24 cellular contexts compared by ENCODE assay signal in genomic region chr7:22733761-22734160, GRCh38. TPM values are rescaled to one million over a fixed set of nuclear protein-coding genes. Genes with fewer than 3 reads are reported as not detected.
DNase-seq lines count a peak whose midpoint lies in the region; ATAC-seq, FAIRE-seq and TF ChIP-seq lines count a peak whose summit lies in the region.
"Had no signal": no experiment of that assay in that cellular context is flagged by ENCODE, and none has a peak within 500 bp of the region (broad histone marks: within the 10 kb centered on the region; RNA-seq: fewer than 3 reads in every experiment).

No MANE protein-coding gene starts in this region.

- H3K9me3 ChIP-seq in K562 (replicated peaks; ENCODE audit: control insufficient read depth, insufficient read depth, low read depth, low read length) = no peaks in the 10 kb centered on the region
- H3K9me3 ChIP-seq: MG63 had no signal

- no peaks in the 10 kb centered on the region for H3K9me1 ChIP-seq in K562 (ENCODE audit: control insufficient read depth, insufficient read depth, low read length)

- POLR2A ChIA-PET in K562 (lab: Yijun Ruan, JAX) = interaction anchor here (0.7 to 1.0 kb wide), 2 partner anchors 53 to 158 kb away, joined by 3 read pairs; no protein-coding TSS in a partner anchor

- no peak overlapping the region for H3K4me2 ChIP-seq in K562 (ENCODE audit: insufficient read depth, low read length)
- H3K4me2 ChIP-seq: BLaER1 had no signal

- no TSS peak for BruUV-seq in K562 (replicated peaks; lab: Mats Ljungman, UMichigan)

- H3K27me3 ChIP-seq in K562 (ENCODE audit: control insufficient read depth in 2 of 2, insufficient read depth in 2 of 2, low read length in 2 of 2) = no peaks in the 10 kb centered on the region
- H3K27me3 ChIP-seq: BLaER1, MG63 had no signal

- H3K36me3 Mint-ChIP-seq in activated T-cell treated with anti-CD3 and anti-CD28 coated beads, Interleukin-2, amount 50 U/mL, for 72 hours (ENCODE audit: insufficient read depth in 2 of 2) = peaks cover 2 to 5% of the 10 kb centered on the region in 2 donors
- H3K36me3 Mint-ChIP-seq: CD4-positive, CD25-positive, alpha-beta regulatory T cell had no signal

- peak; percentile 55 to 58 for ATAC-seq in activated T-cell treated with anti-CD3 and anti-CD28 coated beads, Interleukin-2, amount 50 U/mL, for 72 hours (replicated peaks in 1 of 2)
- ATAC-seq in HG02852 (IDR thresholded peaks at IDR 0.05; ENCODE audit: unreplicated experiment) (peak; percentile 85), K562 (no peak), GM18868 (IDR thresholded peaks at IDR 0.05; ENCODE audit: unreplicated experiment) (no peak)
- ATAC-seq: Panc1 had no signal

- peaks cover 0 to 7% of the 10 kb centered on the region in 2 donors for H3K9me3 Mint-ChIP-seq in activated T-cell treated with anti-CD3 and anti-CD28 coated beads, Interleukin-2, amount 50 U/mL, for 72 hours

- CTCF ChIA-PET in K562 (lab: Yijun Ruan, JAX; ENCODE audit: low intra/inter-chr PET ratio) = no interaction called here

- peak; percentile 31 for FAIRE-seq in GM18507 (lab: Jason Lieb, UNC)
- no peak for FAIRE-seq in K562 (lab: Jason Lieb, UNC)
- FAIRE-seq: A204.1, GM19239 had no signal

- 33% methylated on average over 6 of the region's 6 CpGs for WGBS in K562 (ENCODE audit: insufficient coverage, low coverage, missing lambda C conversion rate)

- no peak overlapping the region; a peak in 1 of 4 replicates for H3K9ac ChIP-seq in K562 (ENCODE audit: insufficient read depth in 1 of 2, low read depth in 2 of 2, low read length in 2 of 2)
- H3K9ac ChIP-seq: BLaER1 had no signal

- H3K79me2 ChIP-seq in K562 (ENCODE audit: control insufficient read depth, insufficient read depth, low read length) = no peaks in the 10 kb centered on the region

- H3K4me1 ChIP-seq in K562 (replicated peaks in 1 of 2; ENCODE audit: control insufficient read depth in 2 of 2, insufficient read depth in 2 of 2, low read length in 2 of 2) = peaks cover 0 to 14% of the 10 kb centered on the region in 2 experiments; a peak in 1 of 5 replicates

- H3K27ac Mint-ChIP-seq in activated T-cell treated with anti-CD3 and anti-CD28 coated beads, Interleukin-2, amount 50 U/mL, for 72 hours = no peak overlapping the region
- H3K27ac Mint-ChIP-seq: CD4-positive, CD25-positive, alpha-beta regulatory T cell had no signal

- no peak overlapping the region for H3K4me3 ChIP-seq in K562
- H3K4me3 ChIP-seq: BLaER1, MG63 had no signal

- no peaks in the 10 kb centered on the region for H4K20me1 ChIP-seq in K562 (replicated peaks; ENCODE audit: control insufficient read depth, insufficient read depth, low read length)
- H4K20me1 ChIP-seq: BLaER1 had no signal

- peak overlapping the region; percentile 59 for H2AFZ ChIP-seq in K562 (ENCODE audit: low read depth, low read length)

- no peak for TF ChIP-seq POLR2A in K562 (conservative IDR thresholded peaks at IDR 0.05)

- no peak for TF ChIP-seq EP300 in K562 (IDR thresholded peaks at IDR 0.05; ENCODE audit: low read length)

- H3K27me3 Mint-ChIP-seq in activated T-cell treated with anti-CD3 and anti-CD28 coated beads, Interleukin-2, amount 50 U/mL, for 72 hours (ENCODE audit: low read depth) = peaks cover 47% of the 10 kb centered on the region

- no peak for DNase-seq in activated T-cell treated with anti-CD3 and anti-CD28 coated beads, Interleukin-2, amount 50 U/mL, for 72 hours
- DNase-seq in activated T-cell treated with anti-CD3 and anti-CD28 coated beads for 4 hours (no peak), GM18507 (ENCODE audit: extremely low spot score, insufficient read length, low read depth) (no peak), K562 (ENCODE audit: extremely low read depth in 1 of 4, low spot score in 3 of 4) (no peak), GOT3 (lab: John Stamatoyannopoulos, UW) (no peak)
- DNase-seq: CD4-positive, CD25-positive, alpha-beta regulatory T cell; DMS53; KG1; MG63; NCI-H1105 treated with DMSO at 0.1 percent for 48 hours; NCI-H146; NCI-H2029 treated with DMSO at 0.1 percent for 48 hours; NCI-H446 treated with DMSO at 0.1 percent for 48 hours; NCI-H526 treated with DMSO at 0.1 percent for 48 hours; SHP77 had no signal

- no peak for TF ChIP-seq RAD21 in K562 (CRISPR knock-in tag; conservative IDR thresholded peaks at IDR 0.05 in 1 of 2, IDR thresholded peaks at IDR 0.05 in 1 of 2)

- in situ Hi-C loops in K562 (cut with MboI) = loop anchor here (25.0 kb wide), 1 partner anchor 621 kb away; no protein-coding TSS in a partner anchor

- H3K4me1 Mint-ChIP-seq in activated T-cell treated with anti-CD3 and anti-CD28 coated beads, Interleukin-2, amount 50 U/mL, for 72 hours (ENCODE audit: low read depth) = peaks cover 19% of the 10 kb centered on the region

- no peak for TF ChIP-seq CTCF in K562 (IDR thresholded peaks at IDR 0.05 in 2 of 3, conservative IDR thresholded peaks at IDR 0.05 in 1 of 3; ENCODE audit: insufficient read depth in 2 of 3, low read depth in 1 of 3, low read length in 3 of 3)

- H3K36me3 ChIP-seq in K562 (ENCODE audit: control insufficient read depth, insufficient read depth, low read length) = no peaks in the 10 kb centered on the region
- H3K36me3 ChIP-seq: BLaER1 had no signal

- peak overlapping the region in 1 of 2 donors; percentile 47 for H3K4me3 Mint-ChIP-seq in activated T-cell treated with anti-CD3 and anti-CD28 coated beads, Interleukin-2, amount 50 U/mL, for 72 hours
- H3K4me3 Mint-ChIP-seq: CD4-positive, CD25-positive, alpha-beta regulatory T cell had no signal

- H3K27ac ChIP-seq in K562 (ENCODE audit: extremely low read depth, low read depth, low read length) = no peak overlapping the region
- H3K27ac ChIP-seq: BLaER1, RWPE1 had no signal

- intact Hi-C loops in K562 (cut with micrococcal nuclease) = no loop called here

TF ChIP-seq in K562, 482 proteins besides CTCF, POLR2A, EP300 and RAD21 (continues in another document):
- TF ChIP-seq RHOXF2B (CRISPR knock-in tag; conservative IDR thresholded peaks at IDR 0.05) = no peak
- TF ChIP-seq RBFOX2 (IDR thresholded peaks at IDR 0.05; ENCODE audit: low read depth, low read length) = no peak
- no peak for TF ChIP-seq ZNF398 (CRISPR knock-in tag; IDR thresholded peaks at IDR 0.05)
- no peak for TF ChIP-seq RCOR1 (IDR thresholded peaks at IDR 0.05; ENCODE audit: borderline replicate concordance in 1 of 2, low read depth in 2 of 2, low read length in 2 of 2)
- no peak for TF ChIP-seq CREB1 (IDR thresholded peaks at IDR 0.05)
- no peak for TF ChIP-seq CREB1 (CRISPR knock-in tag; IDR thresholded peaks at IDR 0.05)
- TF ChIP-seq ZNF140 (CRISPR knock-in tag; IDR thresholded peaks at IDR 0.05) = no peak
- no peak for TF ChIP-seq RFX7 (CRISPR knock-in tag; IDR thresholded peaks at IDR 0.05)
- no peak for TF ChIP-seq IRF1 (CRISPR knock-in tag; IDR thresholded peaks at IDR 0.05; ENCODE audit: borderline replicate concordance)
- TF ChIP-seq NRF1 (conservative IDR thresholded peaks at IDR 0.05 in 1 of 2, IDR thresholded peaks at IDR 0.05 in 1 of 2) = no peak
- no peak for TF ChIP-seq E2F6 (IDR thresholded peaks at IDR 0.05; ENCODE audit: borderline replicate concordance in 1 of 2, extremely low read depth in 1 of 2, insufficient read depth in 1 of 2, insufficient read length in 1 of 2, low read depth in 1 of 2, low read length in 1 of 2, poor library complexity in 1 of 2, severe bottlenecking in 1 of 2)

RNA-seq across cellular contexts. Expression of gene IL6, which starts 6.8 kb away (rescaled TPM):
- total RNA-seq in activated T-cell treated with anti-CD3 and anti-CD28 coated beads, Interleukin-2, amount 50 U/mL, for 72 hours = 1 to 10 TPM in 1 of 2 donors, under 1 TPM in 1; 0.46 to 2.4 TPM
- total RNA-seq in K562 (2011; cell fraction: chromatin; rRNA removed; ENCODE audit: low replicate concordance) = 5.2 and 5.4 TPM in 2 replicates
- 2.2 and 6.7 TPM in 2 replicates for total RNA-seq in K562 (2011; cell fraction: nucleolus; rRNA removed)
- 1.9 and 7.3 TPM in 2 replicates for total RNA-seq in K562 (2011; cell fraction: nucleoplasm; rRNA removed)
- total RNA-seq in K562 (2014; rRNA removed) (1.1 and 1.2 TPM in 2 replicates), K562 (2014; rRNA removed; fragmentation: Illumina TruSeq; extraction: Trizol) (1.3 and 1.5 TPM in 2 replicates), K562 (2015; rRNA removed; fragmentation: Illumina TruSeq; extraction: Trizol) (0.68 and 0.76 TPM in 2 replicates), K562 (2021) (0.94 and 1.5 TPM in 2 replicates)
- polyA plus RNA-seq in K562 (2011; rRNA removed) (1.2 and 1.6 TPM in 2 replicates), K562 (2014; fragmentation: Illumina TruSeq; extraction: Trizol) (2.0 and 2.2 TPM in 2 replicates), K562 (2014; fragmentation: Nextera tagmentation; extraction: Ambion mirVana) (1 to 10 TPM; 1.5 to 2.9 TPM), K562 (2014; rRNA removed) (1.2 and 2.2 TPM in 2 replicates)
- polyA plus RNA-seq in K562 (2011; cell fraction: cytosol; rRNA removed) = 0.48 and 0.63 TPM in 2 replicates
- polyA plus RNA-seq in K562 (2011; cell fraction: nucleus; rRNA removed) = 3.0 and 4.2 TPM in 2 replicates
- polyA plus RNA-seq in K562 (2012) = 1.1 and 2.5 TPM in 2 replicates
- polyA minus RNA-seq in K562 (2011; rRNA and poly(A)+ RNA removed) = 0.57 and 1.1 TPM in 2 replicates
- 1.4 and 1.5 TPM in 2 replicates for polyA minus RNA-seq in K562 (2011; cell fraction: cytosol; rRNA and poly(A)+ RNA removed)
- 2.4 TPM in 2 replicates for polyA minus RNA-seq in K562 (2011; cell fraction: nucleus; rRNA and poly(A)+ RNA removed)
- total RNA-seq: CD4-positive, CD25-positive, alpha-beta regulatory T cell; G401; OCI-LY7 had no signal
- polyA plus RNA-seq: CD4-positive, CD25-positive, alpha-beta regulatory T cell had no signal

Comparison
In these comparisons a context has a peak if more than half of its experiments do, and no peak if none do; other contexts are left out.
1. ATAC-seq: peak in activated T-cell treated with anti-CD3 and anti-CD28 coated beads, Interleukin-2, amount 50 U/mL, for 72 hours (2 of 2) and HG02852 (single experiment); none in K562 (single experiment) and GM18868 (single experiment).